12 cellular contexts compared by ENCODE assay signal in genomic region chr12:82740129-82741000, GRCh38. TPM values are rescaled to one million over a fixed set of nuclear protein-coding genes. Genes with fewer than 3 reads are reported as not detected.
DNase-seq lines count a peak whose midpoint lies in the region; ATAC-seq and TF ChIP-seq lines count a peak whose summit lies in the region.
"Had no signal": no experiment of that assay in that cellular context is flagged by ENCODE, and none has a peak within 500 bp of the region (broad histone marks: within the 10 kb centered on the region; RNA-seq: fewer than 3 reads in every experiment).

No MANE protein-coding gene starts in this region.

- no peaks in the 10 kb centered on the region for H4K20me1 ChIP-seq in osteoblast (ENCODE audit: insufficient read depth, low read length)

- no peak overlapping the region for H3K27ac ChIP-seq in osteoblast (ENCODE audit: low read depth, low read length)

- no peaks in the 10 kb centered on the region for H3K79me2 ChIP-seq in osteoblast (ENCODE audit: insufficient read depth, low read length)

- H3K27ac Mint-ChIP-seq in dendritic cell treated with granulocyte-macrophage colony-stimulating factor and Interleukin-4, amounts not matched to agents 40 ng/mL and 50 ng/mL, for 4 days = peak overlapping the region; percentile 50
- H3K27ac Mint-ChIP-seq: activated CD4-positive, alpha-beta T cell treated with anti-CD3 and anti-CD28 coated beads for 36 hours; activated naive CD8-positive, alpha-beta T cell had no signal

- no peaks in the 10 kb centered on the region for H3K9me3 Mint-ChIP-seq in dendritic cell treated with granulocyte-macrophage colony-stimulating factor and Interleukin-4, amounts not matched to agents 40 ng/mL and 50 ng/mL, for 4 days

- H3K4me3 Mint-ChIP-seq in dendritic cell treated with granulocyte-macrophage colony-stimulating factor and Interleukin-4, amounts not matched to agents 40 ng/mL and 50 ng/mL, for 4 days = no peak overlapping the region
- H3K4me3 Mint-ChIP-seq: activated CD4-positive, alpha-beta T cell treated with anti-CD3 and anti-CD28 coated beads for 36 hours; activated naive CD8-positive, alpha-beta T cell had no signal

- TF ChIP-seq CTCF in NB4 (IDR thresholded peaks at IDR 0.05; ENCODE audit: low read depth, low read length) = no peak
- no peak for TF ChIP-seq CTCF in osteoblast (IDR thresholded peaks at IDR 0.05; ENCODE audit: extremely low read depth, low read depth, low read length)

- H3K36me3 ChIP-seq in osteoblast (ENCODE audit: insufficient read depth, low read length) = no peaks in the 10 kb centered on the region

- H3K27me3 ChIP-seq in osteoblast (ENCODE audit: insufficient read depth, low read length) = no peaks in the 10 kb centered on the region

- DNase-seq in GM03348 (ENCODE audit: low spot score) (peak; percentile 69), NB4 (ENCODE audit: low read depth) (peak; percentile 53), osteoblast (ENCODE audit: insufficient read length, low spot score, missing footprints) (no peak), DMS79 (lab: John Stamatoyannopoulos, UW) (no peak), SK-N-DZ (ENCODE audit: low spot score) (no peak)
- DNase-seq: activated CD4-positive, alpha-beta T cell treated with anti-CD3 and anti-CD28 coated beads for 36 hours; NCI-H1092; stimulated activated CD4-positive, alpha-beta T cell treated with anti-CD3 and anti-CD28 coated beads, Interleukin-1b, Interleukin-23, amount 100 ng/mL, for 48 hours had no signal

- H3K4me3 ChIP-seq in NB4 (ENCODE audit: low read depth, low read length) (no peak overlapping the region), osteoblast (ENCODE audit: insufficient read depth, low read length) (no peak overlapping the region)

- H3K4me1 Mint-ChIP-seq in dendritic cell treated with granulocyte-macrophage colony-stimulating factor and Interleukin-4, amounts not matched to agents 40 ng/mL and 50 ng/mL, for 4 days (ENCODE audit: low read depth) = peaks cover 8% of the 10 kb centered on the region
- H3K4me1 Mint-ChIP-seq: activated CD4-positive, alpha-beta T cell treated with anti-CD3 and anti-CD28 coated beads for 36 hours had no signal

- intact Hi-C loops in dendritic cell treated with granulocyte-macrophage colony-stimulating factor and Interleukin-4, amounts not matched to agents 40 ng/mL and 50 ng/mL, for 4 days (cut with micrococcal nuclease) = no loop called here

- H2AFZ ChIP-seq in osteoblast (ENCODE audit: low read length) = peak overlapping the region; percentile 39

- no peaks in the 10 kb centered on the region for H3K9me3 ChIP-seq in osteoblast (ENCODE audit: low read depth, low read length)

- no peaks in the 10 kb centered on the region for H3K27me3 Mint-ChIP-seq in dendritic cell treated with granulocyte-macrophage colony-stimulating factor and Interleukin-4, amounts not matched to agents 40 ng/mL and 50 ng/mL, for 4 days
- H3K27me3 Mint-ChIP-seq: activated CD4-positive, alpha-beta T cell treated with anti-CD3 and anti-CD28 coated beads for 36 hours; activated naive CD8-positive, alpha-beta T cell had no signal

- peaks cover 7% of the 10 kb centered on the region for H3K36me3 Mint-ChIP-seq in dendritic cell treated with granulocyte-macrophage colony-stimulating factor and Interleukin-4, amounts not matched to agents 40 ng/mL and 50 ng/mL, for 4 days (ENCODE audit: low read depth)
- H3K36me3 Mint-ChIP-seq: activated naive CD8-positive, alpha-beta T cell had no signal

- ATAC-seq in HG02678 (IDR thresholded peaks at IDR 0.05; ENCODE audit: unreplicated experiment) (no peak), GM19455 (IDR thresholded peaks at IDR 0.05; ENCODE audit: unreplicated experiment) (no peak)
- ATAC-seq: activated CD4-positive, alpha-beta T cell treated with anti-CD3 and anti-CD28 coated beads for 36 hours had no signal

- H3K4me1 ChIP-seq in osteoblast (ENCODE audit: insufficient read depth, low read length) = no peaks in the 10 kb centered on the region

- H3K4me2 ChIP-seq in osteoblast (ENCODE audit: insufficient read depth, low read length) = no peak overlapping the region

- TF ChIP-seq POLR2A in NB4 (IDR thresholded peaks at IDR 0.05; ENCODE audit: extremely low read depth, insufficient read length) = no peak

RNA-seq across cellular contexts. Expression of gene TMTC2, which starts 53.7 kb away (rescaled TPM):
- 2.1 and 2.5 TPM in 2 replicates for total RNA-seq in osteoblast
- polyA plus RNA-seq in SK-N-DZ (2014; cell fraction: cytosol; rRNA removed) = 7.5 and 8.6 TPM in 2 replicates
- 8.1 and 12.1 TPM in 2 replicates for polyA plus RNA-seq in SK-N-DZ (2014; cell fraction: nucleus; rRNA removed)

Comparison
In these comparisons a context has a peak if more than half of its experiments do, and no peak if none do; other contexts are left out.
1. DNase-seq: peak in GM03348 (single experiment) and NB4 (single experiment); none in osteoblast (single experiment), DMS79 (single experiment) and SK-N-DZ (single experiment).